Comparison of ENCODE assay signal across 24 cellular contexts in genomic region chr13:80924596-80924995, GRCh38.
DNase-seq lines count a peak whose midpoint lies in the region; TF ChIP-seq lines count a peak whose summit lies in the region.
"Had no signal": no experiment of that assay in that cellular context is flagged by ENCODE, and none has a peak within 500 bp of the region (broad histone marks: within the 10 kb centered on the region; RNA-seq: fewer than 3 reads in every experiment).

No MANE protein-coding gene starts in this region.

- H3K9ac ChIP-seq in mesenchymal stem cell (ENCODE audit: low read length), result peak overlapping the region; percentile 35

- no peaks in the 10 kb centered on the region for H3K4me1 ChIP-seq in adrenal gland (replicated peaks in 1 of 2)
- H3K4me1 ChIP-seq in mesenchymal stem cell (ENCODE audit: control insufficient read depth, insufficient read depth, low read depth, low read length), result no peaks in the 10 kb centered on the region
- H3K4me1 ChIP-seq: right lobe of liver, vagina had no signal

- H4K91ac ChIP-seq in mesenchymal stem cell (ENCODE audit: low read length), result no peak overlapping the region

- H3K9me3 ChIP-seq in adrenal gland (replicated peaks in 1 of 3) (peaks cover 0 to 7% (median 0%) of the 10 kb centered on the region in 3 donors), mesenchymal stem cell (ENCODE audit: control insufficient read depth, low read length) (no peaks in the 10 kb centered on the region)
- H3K9me3 ChIP-seq: MG63, mucosa of descending colon, neutrophil, right lobe of liver, vagina had no signal

- H3K4me3 ChIP-seq in adrenal gland, result no peak overlapping the region
- H3K4me3 ChIP-seq in fibroblast of mammary gland (ENCODE audit: control insufficient read depth, low read depth, low read length), result no peak overlapping the region
- H3K4me3 ChIP-seq in mesenchymal stem cell (ENCODE audit: insufficient read depth in 1 of 2, low read depth in 1 of 2, low read length in 2 of 2), result no peak overlapping the region
- H3K4me3 ChIP-seq: dorsolateral prefrontal cortex, GM23338, hepatocyte, MG63, mucosa of descending colon, right lobe of liver, vagina had no signal

- H3K4me3 Mint-ChIP-seq in activated T-helper 2 cell treated with anti-CD3 and anti-CD28 coated beads, Interferon-gamma antibody, Interleukin-2, Interleukin-4, amounts not matched to agents 10 μg/mL and 5 μg/mL and 100 μg/mL, durations not matched to agents 14 hours and 24 hours and 36 hours (ENCODE audit: low read depth), result no peak overlapping the region
- H3K4me3 Mint-ChIP-seq: activated naive CD4-positive, alpha-beta T cell treated with anti-CD3 and anti-CD28 coated beads for 36 hours; brain; GM23338 had no signal

- TF ChIP-seq POLR2A in adrenal gland (IDR thresholded peaks at IDR 0.05), result no peak

- intact Hi-C loops in adrenal gland (cut with DNase I), result no loop called here
- intact Hi-C loops in activated T-helper 2 cell treated with anti-CD3 and anti-CD28 coated beads, Interferon-gamma antibody, Interleukin-2, Interleukin-4, amounts not matched to agents 10 μg/mL and 5 μg/mL and 100 μg/mL, durations not matched to agents 14 hours and 24 hours and 36 hours (cut with micrococcal nuclease), result no loop called here

- H2BK5ac ChIP-seq in mesenchymal stem cell (ENCODE audit: low read depth, low read length, poor library complexity, severe bottlenecking), result no peak overlapping the region

- 41 to 58% (median 51%) methylated on average over 5 of the region's 5 CpGs for WGBS in adrenal gland, 4 donors
- 78% methylated on average over 4 of the region's 5 CpGs for WGBS in mesenchymal stem cell

- H3K23ac ChIP-seq in mesenchymal stem cell (ENCODE audit: low read length in 2 of 2), result no peak overlapping the region

- no peaks in the 10 kb centered on the region for H3K79me1 ChIP-seq in mesenchymal stem cell (replicated peaks; ENCODE audit: low read length, poor library complexity, severe bottlenecking)

- no peak for TF ChIP-seq CTCF in adrenal gland (IDR thresholded peaks at IDR 0.05)
- no peak for TF ChIP-seq CTCF in fibroblast of mammary gland (conservative IDR thresholded peaks at IDR 0.05; ENCODE audit: control insufficient read depth, insufficient read depth, low read depth, low read length)

- H3K9me3 Mint-ChIP-seq in activated T-helper 2 cell treated with anti-CD3 and anti-CD28 coated beads, Interferon-gamma antibody, Interleukin-2, Interleukin-4, amounts not matched to agents 10 μg/mL and 5 μg/mL and 100 μg/mL, durations not matched to agents 14 hours and 24 hours and 36 hours, result peaks cover 4% of the 10 kb centered on the region
- H3K9me3 Mint-ChIP-seq: activated naive CD4-positive, alpha-beta T cell treated with anti-CD3 and anti-CD28 coated beads for 36 hours; brain; GM23338 had no signal

- no peaks in the 10 kb centered on the region for H3K36me3 Mint-ChIP-seq in activated T-helper 2 cell treated with anti-CD3 and anti-CD28 coated beads, Interferon-gamma antibody, Interleukin-2, Interleukin-4, amounts not matched to agents 10 μg/mL and 5 μg/mL and 100 μg/mL, durations not matched to agents 14 hours and 24 hours and 36 hours (ENCODE audit: low read depth)
- H3K36me3 Mint-ChIP-seq: brain had no signal

- H3K4ac ChIP-seq in mesenchymal stem cell (ENCODE audit: low read depth in 1 of 2, low read length in 2 of 2), result no peak overlapping the region

- H3K4me2 ChIP-seq in mesenchymal stem cell (ENCODE audit: low read length, poor library complexity, severe bottlenecking), result no peak overlapping the region
- H3K4me2 ChIP-seq: GM23338, hepatocyte had no signal

- DNase-seq in HS-5 (ENCODE audit: low read depth), result peak; percentile 5
- DNase-seq in adrenal gland, result peak in 4 of 7 donors; percentile 11 to 23 (median 18)
- peak; percentile 66 for DNase-seq in fibroblast of mammary gland (ENCODE audit: low read depth)
- peak; percentile 49 for DNase-seq in mesenchymal stem cell
- no peak for DNase-seq in activated T-helper 2 cell treated with anti-CD3 and anti-CD28 coated beads, Interferon-gamma antibody, Interleukin-2, Interleukin-4, amounts not matched to agents 10 μg/mL and 5 μg/mL and 100 μg/mL, durations not matched to agents 14 hours and 24 hours and 36 hours (ENCODE audit: low spot score)
- no peak for DNase-seq in activated gamma-delta T cell treated with Interleukin-2 at 50 U/mL for 16 hours
- DNase-seq in activated CD4-positive, alpha-beta T cell treated with anti-CD3 and anti-CD28 coated beads for 1 hour, result no peak
- DNase-seq in NCI-H2029 treated with DMSO at 0.1 percent for 48 hours (lab: John Stamatoyannopoulos, UW), result no peak
- DNase-seq: activated CD4-positive, alpha-beta T cell treated with anti-CD3 and anti-CD28 coated beads, Interleukin-2, amount 50 U/mL, for 4 hours; activated naive CD4-positive, alpha-beta T cell treated with anti-CD3 and anti-CD28 coated beads for 36 hours; IMR-90; MG63; mucosa of descending colon; NCI-H1694; NCI-H446 treated with DMSO at 0.1 percent for 48 hours; right lobe of liver; stimulated activated CD4-positive, alpha-beta T cell treated with anti-CD3 and anti-CD28 coated beads, Interleukin-2, amount 100 ng/mL, for 24 hours had no signal

- H3K36me3 ChIP-seq in adrenal gland (replicated peaks in 1 of 2) (no peaks in the 10 kb centered on the region), mesenchymal stem cell (ENCODE audit: control insufficient read depth in 1 of 2, insufficient read depth in 2 of 2, low read depth in 1 of 2, low read length in 2 of 2) (no peaks in the 10 kb centered on the region)
- H3K36me3 ChIP-seq: MG63, neutrophil, right lobe of liver, vagina had no signal

- H2AK5ac ChIP-seq in mesenchymal stem cell (ENCODE audit: low read length, severe bottlenecking), result no peak overlapping the region

- H3K27me3 Mint-ChIP-seq in activated T-helper 2 cell treated with anti-CD3 and anti-CD28 coated beads, Interferon-gamma antibody, Interleukin-2, Interleukin-4, amounts not matched to agents 10 μg/mL and 5 μg/mL and 100 μg/mL, durations not matched to agents 14 hours and 24 hours and 36 hours (ENCODE audit: low read depth), result no peaks in the 10 kb centered on the region
- H3K27me3 Mint-ChIP-seq: brain had no signal

- H2BK12ac ChIP-seq in mesenchymal stem cell (ENCODE audit: low read length in 2 of 2), result no peak overlapping the region

- no peak overlapping the region for H3K27ac ChIP-seq in adrenal gland
- no peak overlapping the region for H3K27ac ChIP-seq in mesenchymal stem cell (ENCODE audit: low read length, poor library complexity, severe bottlenecking)
- H3K27ac ChIP-seq: hepatocyte, neutrophil, right lobe of liver, vagina, VCaP had no signal

- no peak overlapping the region for H4K8ac ChIP-seq in mesenchymal stem cell (ENCODE audit: low read length)

- H3K27ac Mint-ChIP-seq in activated T-helper 2 cell treated with anti-CD3 and anti-CD28 coated beads, Interferon-gamma antibody, Interleukin-2, Interleukin-4, amounts not matched to agents 10 μg/mL and 5 μg/mL and 100 μg/mL, durations not matched to agents 14 hours and 24 hours and 36 hours, result no peak overlapping the region
- H3K27ac Mint-ChIP-seq: activated naive CD4-positive, alpha-beta T cell treated with anti-CD3 and anti-CD28 coated beads for 36 hours; brain; GM23338 had no signal

- H3K27me3 ChIP-seq in adrenal gland, result no peaks in the 10 kb centered on the region
- H3K27me3 ChIP-seq in mesenchymal stem cell (ENCODE audit: control insufficient read depth in 1 of 2, insufficient read depth in 1 of 2, low read length in 2 of 2), result no peaks in the 10 kb centered on the region
- H3K27me3 ChIP-seq: dorsolateral prefrontal cortex, hepatocyte, MG63, neutrophil, right lobe of liver, vagina had no signal

- no peak overlapping the region for H2AFZ ChIP-seq in mesenchymal stem cell (ENCODE audit: low read depth, low read length)
- H2AFZ ChIP-seq: GM23338, hepatocyte had no signal

- no peaks in the 10 kb centered on the region for H3K4me1 Mint-ChIP-seq in activated T-helper 2 cell treated with anti-CD3 and anti-CD28 coated beads, Interferon-gamma antibody, Interleukin-2, Interleukin-4, amounts not matched to agents 10 μg/mL and 5 μg/mL and 100 μg/mL, durations not matched to agents 14 hours and 24 hours and 36 hours (ENCODE audit: low read depth)
- H3K4me1 Mint-ChIP-seq: brain, GM23338 had no signal

- H2BK15ac ChIP-seq in mesenchymal stem cell (ENCODE audit: low read depth, poor library complexity, severe bottlenecking), result no peak overlapping the region

- H3K14ac ChIP-seq in mesenchymal stem cell (ENCODE audit: low read length in 2 of 2), result no peak overlapping the region

- H3K18ac ChIP-seq in mesenchymal stem cell (ENCODE audit: low read depth in 1 of 2, low read length in 2 of 2), result no peak overlapping the region

- H2BK120ac ChIP-seq in mesenchymal stem cell (ENCODE audit: low read depth, low read length), result no peak overlapping the region

Comparison
In these comparisons a context has a peak if more than half of its experiments do, and no peak if none do; other contexts are left out.
1. DNase-seq: peak in HS-5 (single experiment), adrenal gland (4 of 7), fibroblast of mammary gland (single experiment) and mesenchymal stem cell (single experiment); none in activated T-helper 2 cell treated with anti-CD3 and anti-CD28 coated beads, Interferon-gamma antibody, Interleukin-2, Interleukin-4, amounts not matched to agents 10 μg/mL and 5 μg/mL and 100 μg/mL, durations not matched to agents 14 hours and 24 hours and 36 hours (single experiment), activated gamma-delta T cell treated with Interleukin-2 at 50 U/mL for 16 hours (single experiment), activated CD4-positive, alpha-beta T cell treated with anti-CD3 and anti-CD28 coated beads for 1 hour (single experiment) and NCI-H2029 treated with DMSO at 0.1 percent for 48 hours (single experiment).